Comparison of ENCODE assay signal across 8 cellular contexts in genomic region chr1:2585318-2586092, GRCh38. TPM values are rescaled to one million over a fixed set of nuclear protein-coding genes. Genes with fewer than 3 reads are reported as not detected.
A peak's percentile ranks its signal among the peaks of the same experiment; 100 is the strongest.
DNase-seq lines count a peak whose midpoint lies in the region; ATAC-seq and TF ChIP-seq lines count a peak whose summit lies in the region.

No MANE protein-coding gene starts in this region.

- under 1% methylated on average over 28 of the region's 28 CpGs for WGBS in prostate gland

- intact Hi-C loops in left cardiac atrium (cut with DNase I) (loop anchor here in 1 of 2 donors (5.0 kb wide), 1 partner anchor 52 kb away; no protein-coding TSS in a partner anchor), prostate gland (cut with DNase I) (loop anchor here (5.0 to 10.0 kb wide), 2 partner anchors 57 to 391 kb away; partner anchors contain the start of gene FAAP20)

- ATAC-seq in GM18909 (IDR thresholded peaks at IDR 0.05; ENCODE audit: poor library complexity, unreplicated experiment) = peak; percentile 42
- ATAC-seq in left cardiac atrium = peak; percentile 45 to 46
- ATAC-seq in HG02678 (IDR thresholded peaks at IDR 0.05; ENCODE audit: unreplicated experiment) = no peak

- no peak for TF ChIP-seq CTCF in prostate gland (IDR thresholded peaks at IDR 0.05)

- peak overlapping the region; percentile 91 for H3K9ac ChIP-seq in adipocyte (ENCODE audit: low read length)

- DNase-seq in Ammon's horn (ENCODE audit: low spot score) = peak; percentile 80
- peak; percentile 65 for DNase-seq in HT-29 (ENCODE audit: low spot score)
- peak; percentile 62 for DNase-seq in SW480 (ENCODE audit: low spot score)
- DNase-seq in adipocyte (ENCODE audit: low read depth) = peak; percentile 44
- DNase-seq in left cardiac atrium = peak; percentile 75
- DNase-seq in prostate gland (ENCODE audit: low spot score) = peak; percentile 36

- peak overlapping the region; percentile 97 to 99 for H3K27ac ChIP-seq in prostate gland

- no peaks in the 10 kb centered on the region for H3K27me3 ChIP-seq in adipocyte (replicated peaks; ENCODE audit: control insufficient read depth, insufficient read depth, low read length)
- no peaks in the 10 kb centered on the region for H3K27me3 ChIP-seq in prostate gland (replicated peaks; ENCODE audit: insufficient read depth)

- TF ChIP-seq POLR2A in prostate gland (IDR thresholded peaks at IDR 0.05) = peak; percentile 70

- H3K4me1 ChIP-seq in adipocyte (ENCODE audit: control insufficient read depth, insufficient read depth, low read length) (peaks cover 4% of the 10 kb centered on the region), prostate gland (replicated peaks) (peaks cover 21% of the 10 kb centered on the region)

- H3K9me3 ChIP-seq in adipocyte (ENCODE audit: control insufficient read depth, low read length) (no peaks in the 10 kb centered on the region), prostate gland (no peaks in the 10 kb centered on the region)

- no peaks in the 10 kb centered on the region for H3K36me3 ChIP-seq in adipocyte (ENCODE audit: control insufficient read depth, insufficient read depth, low read length, severe bottlenecking)
- H3K36me3 ChIP-seq in prostate gland = no peaks in the 10 kb centered on the region

- H3K4me3 ChIP-seq in adipocyte (ENCODE audit: low read length) (peak overlapping the region; percentile 91), prostate gland (peak overlapping the region; percentile 87 to 88)

RNA-seq across cellular contexts. Expression of gene PRXL2B, which starts 1.1 kb away (rescaled TPM):
- total RNA-seq in HT-29 (2014; rRNA removed; shearing (Covaris generic)) = 90.1 and 101 TPM in 2 replicates
- total RNA-seq in left cardiac atrium = 10 to 100 TPM; 10.8 to 14.1 TPM
- total RNA-seq in prostate gland = 10 to 100 TPM; 20.3 to 25.8 TPM

RNA-seq across cellular contexts. Expression of gene TNFRSF14, which starts 29.3 kb away (rescaled TPM):
- 77.4 and 85.6 TPM in 2 replicates for total RNA-seq in HT-29 (2014; rRNA removed; shearing (Covaris generic))
- total RNA-seq in left cardiac atrium = 10 to 100 TPM; 21.6 to 22.6 TPM
- total RNA-seq in prostate gland = 100 to 1,000 TPM in 1 of 2 donors, 10 to 100 TPM in 1; 83.3 to 105 TPM

RNA-seq across cellular contexts. Expression of gene MMEL1, which starts 47.3 kb away (rescaled TPM):
- total RNA-seq in HT-29 (2014; rRNA removed; shearing (Covaris generic)) = 21.3 and 23.0 TPM in 2 replicates
- under 1 TPM; 0.47 to 0.68 TPM for total RNA-seq in left cardiac atrium
- total RNA-seq in prostate gland = 10 to 100 TPM in 1 of 2 donors, 1 to 10 TPM in 1; 4.6 to 13.6 TPM

RNA-seq across cellular contexts. Expression of gene HES5, which starts 55.4 kb away (rescaled TPM):
- total RNA-seq in HT-29 (2014; rRNA removed; shearing (Covaris generic)) = 0.28 and 0.42 TPM in 2 replicates
- under 1 TPM; 0.91 to 0.99 TPM for total RNA-seq in left cardiac atrium
- 1 to 10 TPM in 1 of 2 donors, not detected in 1; 2.6 TPM for total RNA-seq in prostate gland

RNA-seq across cellular contexts. Expression of gene PANK4, which starts 59.1 kb away (rescaled TPM):
- 37.8 and 48.3 TPM in 2 replicates for total RNA-seq in HT-29 (2014; rRNA removed; shearing (Covaris generic))
- total RNA-seq in left cardiac atrium = 10 to 100 TPM; 37.5 to 40.6 TPM
- 10 to 100 TPM; 27.0 to 69.5 TPM for total RNA-seq in prostate gland
